In the genomic region with DNA sequence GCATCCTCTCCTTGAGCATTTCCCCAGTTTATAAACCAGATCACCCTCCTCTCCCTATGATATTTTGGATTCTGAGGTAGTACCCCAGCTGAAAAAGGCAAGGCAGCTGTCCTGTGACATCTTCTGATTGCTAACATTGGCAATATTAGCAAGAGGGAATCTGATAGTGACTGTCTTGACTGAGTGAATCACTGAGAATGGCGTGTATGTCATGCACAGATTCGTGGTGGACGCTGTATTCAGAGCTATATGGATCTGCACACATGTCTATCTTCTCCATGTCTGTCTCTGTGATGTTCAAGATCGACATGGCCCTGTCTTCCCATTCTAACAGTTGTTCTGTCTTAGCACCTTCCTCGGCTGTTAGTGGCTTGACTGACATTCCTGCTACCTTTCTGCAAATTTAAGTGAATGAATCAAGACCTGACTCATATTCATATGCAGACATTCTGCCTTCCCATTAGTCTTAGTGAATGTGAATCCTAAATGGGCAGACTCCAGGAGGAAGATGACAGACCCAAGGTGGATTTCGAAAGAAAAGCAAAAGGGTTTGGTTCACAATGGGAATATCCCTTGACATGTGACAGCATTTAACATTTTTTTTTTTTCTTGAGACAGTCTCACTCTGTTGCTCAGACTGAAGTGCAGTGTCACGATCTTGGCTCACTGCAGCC, we compare ENCODE assay signal across 18 cellular contexts.
DNase-seq lines count a peak whose midpoint lies in the region; ATAC-seq, FAIRE-seq and TF ChIP-seq lines count a peak whose summit lies in the region.
"Had no signal": no experiment of that assay in that cellular context is flagged by ENCODE, and none has a peak within 500 bp of the region (broad histone marks: within the 10 kb centered on the region; RNA-seq: fewer than 3 reads in every experiment).

No MANE protein-coding gene starts in this region.

- intact Hi-C loops in GM12878 (cut with micrococcal nuclease; ENCODE audit: unreplicated experiment) = no loop called here

- peaks cover 8% of the 10 kb centered on the region for H3K4me1 Mint-ChIP-seq in activated T-cell treated with anti-CD3 and anti-CD28 coated beads, Interleukin-2, amount 50 U/mL, for 72 hours (ENCODE audit: low read depth)

- TF ChIP-seq CTCF in GM12878 (IDR thresholded peaks at IDR 0.05 in 2 of 3, conservative IDR thresholded peaks at IDR 0.05 in 1 of 3; ENCODE audit: control insufficient read depth in 2 of 3, extremely low read depth in 1 of 3, insufficient read depth in 1 of 3, low read depth in 3 of 3, low read length in 3 of 3) (no peak), smooth muscle cell (IDR thresholded peaks at IDR 0.05; ENCODE audit: borderline replicate concordance, insufficient read depth, poor library complexity, severe bottlenecking) (no peak)

- no peak for DNase-seq in activated T-cell treated with anti-CD3 and anti-CD28 coated beads, Interleukin-2, amount 50 U/mL, for 72 hours
- no peak for DNase-seq in activated T-cell treated with anti-CD3 and anti-CD28 coated beads for 4 hours
- DNase-seq in Karpas-422 = no peak
- no peak for DNase-seq in GM12878 (ENCODE audit: low read depth, low spot score)
- no peak for DNase-seq in smooth muscle cell (lab: John Stamatoyannopoulos, UW; ENCODE audit: unreplicated experiment)
- DNase-seq in NCI-H2029 treated with DMSO at 0.1 percent for 48 hours (lab: John Stamatoyannopoulos, UW) = no peak
- DNase-seq in NCI-H446 treated with DMSO at 0.1 percent for 48 hours (lab: John Stamatoyannopoulos, UW) = no peak
- no peak for DNase-seq in NCI-H526 treated with DMSO at 0.1 percent for 48 hours (lab: John Stamatoyannopoulos, UW)
- DNase-seq: activated CD4-positive, CD25-positive, alpha-beta regulatory T cell; activated CD8-positive, alpha-beta memory T cell treated with anti-CD3 and anti-CD28 coated beads, Interleukin-2, amount 50 U/mL, for 4 hours; activated naive CD4-positive, alpha-beta T cell treated with anti-CD3 and anti-CD28 coated beads, Interleukin-2, amount 50 U/mL, for 16 hours; CD8-positive, alpha-beta T cell; DND-41; HCEC 1CT; NCI-H1092; NCI-H82 had no signal

- no peak overlapping the region for H3K27ac ChIP-seq in Karpas-422 (ENCODE audit: low read length)
- H3K27ac ChIP-seq in GM12878 (ENCODE audit: control insufficient read depth, insufficient read depth) = no peak overlapping the region
- peak overlapping the region; percentile 53 for H3K27ac ChIP-seq in smooth muscle cell (ENCODE audit: low read depth)
- H3K27ac ChIP-seq: right atrium auricular region had no signal

- no peak for TF ChIP-seq EP300 in GM12878 (IDR thresholded peaks at IDR 0.05; ENCODE audit: borderline replicate concordance in 1 of 2, control insufficient read depth in 1 of 2, low read depth in 2 of 2, low read length in 2 of 2)

- WGBS in GM12878 (ENCODE audit: insufficient coverage, insufficient replicate concordance, low lambda C conversion rate, missing lambda C conversion rate) = 20% methylated on average over 7 of the region's 7 CpGs
- WGBS in smooth muscle cell (ENCODE audit: low lambda C conversion rate) = 83% methylated on average over 7 of the region's 7 CpGs

- H3K27me3 Mint-ChIP-seq in activated T-cell treated with anti-CD3 and anti-CD28 coated beads, Interleukin-2, amount 50 U/mL, for 72 hours (ENCODE audit: low read depth) = peaks cover 5% of the 10 kb centered on the region

- H3K4me3 Mint-ChIP-seq in activated T-cell treated with anti-CD3 and anti-CD28 coated beads, Interleukin-2, amount 50 U/mL, for 72 hours = peak overlapping the region in 1 of 2 donors; percentile 70
- H3K4me3 Mint-ChIP-seq: CD8-positive, alpha-beta T cell had no signal

- peak overlapping the region; percentile 29 for H3K27ac Mint-ChIP-seq in activated T-cell treated with anti-CD3 and anti-CD28 coated beads, Interleukin-2, amount 50 U/mL, for 72 hours
- H3K27ac Mint-ChIP-seq: CD8-positive, alpha-beta T cell had no signal

- no peaks in the 10 kb centered on the region for H3K9me2 ChIP-seq in Karpas-422 (replicated peaks; ENCODE audit: insufficient read depth, low read length)

- no peaks in the 10 kb centered on the region for H3K9me3 Mint-ChIP-seq in activated T-cell treated with anti-CD3 and anti-CD28 coated beads, Interleukin-2, amount 50 U/mL, for 72 hours
- H3K9me3 Mint-ChIP-seq: CD8-positive, alpha-beta T cell had no signal

- no peak for TF ChIP-seq RAD21 in GM12878 (IDR thresholded peaks at IDR 0.05; ENCODE audit: insufficient read depth, low read depth, low read length)

- H3K4me1 ChIP-seq in Karpas-422 (ENCODE audit: low read length) = no peaks in the 10 kb centered on the region
- H3K4me1 ChIP-seq in GM12878 (ENCODE audit: control insufficient read depth, insufficient read depth, low read length) = peaks cover 6% of the 10 kb centered on the region
- H3K4me1 ChIP-seq in smooth muscle cell (ENCODE audit: low read depth) = peaks cover 10% of the 10 kb centered on the region

- H3K4me2 ChIP-seq in Karpas-422 (ENCODE audit: low read depth, low read length, poor library complexity, severe bottlenecking) (no peak overlapping the region), GM12878 (ENCODE audit: control insufficient read depth, insufficient read depth) (peak overlapping the region; percentile 22; the same call in 1 of the 2 replicates), smooth muscle cell (no peak overlapping the region)

- peak; percentile 39 for ATAC-seq in activated T-cell treated with anti-CD3 and anti-CD28 coated beads, Interleukin-2, amount 50 U/mL, for 72 hours (replicated peaks in 1 of 2)
- ATAC-seq in GM12878 = peak; percentile 44
- ATAC-seq: CD8-positive, alpha-beta T cell had no signal

- no peaks in the 10 kb centered on the region for H3F3A ChIP-seq in smooth muscle cell (ENCODE audit: low read depth)

- CTCF ChIA-PET in GM12878 (lab: Yijun Ruan, JAX) = interaction anchor here (0.6 kb wide), 1 partner anchor 190 kb away, joined by 3 read pairs; no protein-coding TSS in a partner anchor

- POLR2A ChIA-PET in GM12878 (lab: Charles Lee) = interaction anchor here (0.5 to 0.6 kb wide), 2 partner anchors 664 to 915 kb away, joined by 3 to 4 read pairs; no protein-coding TSS in a partner anchor

- in situ Hi-C loops in GM12878 (cut with MboI) = no loop called here

- no peaks in the 10 kb centered on the region for H3K79me2 ChIP-seq in Karpas-422 (ENCODE audit: low read length)
- no peaks in the 10 kb centered on the region for H3K79me2 ChIP-seq in GM12878 (ENCODE audit: control insufficient read depth, insufficient read depth, low read length)
- H3K79me2 ChIP-seq in smooth muscle cell (ENCODE audit: low read depth) = no peaks in the 10 kb centered on the region

- peak; percentile 7 for FAIRE-seq in GM12878 (lab: Jason Lieb, UNC)
- FAIRE-seq: islet of Langerhans had no signal

- H3K36me3 ChIP-seq in Karpas-422 (ENCODE audit: insufficient read depth, low read length) (no peaks in the 10 kb centered on the region), GM12878 (ENCODE audit: control insufficient read depth in 2 of 2, insufficient read depth in 2 of 2, low read length in 1 of 2) (no peaks in the 10 kb centered on the region), smooth muscle cell (ENCODE audit: low read depth) (no peaks in the 10 kb centered on the region)
- H3K36me3 ChIP-seq: right atrium auricular region had no signal

- BruUV-seq in GM12878 (replicated peaks; lab: Mats Ljungman, UMichigan) = no TSS peak

- H2AFZ ChIP-seq in Karpas-422 (ENCODE audit: low read length) = peak overlapping the region; percentile 9; the same call in 1 of the 2 replicates
- H2AFZ ChIP-seq in GM12878 (ENCODE audit: control insufficient read depth, low read depth, low read length) = peak overlapping the region; percentile 51
- no peak overlapping the region for H2AFZ ChIP-seq in smooth muscle cell (ENCODE audit: low read depth)

- SMC1A ChIA-PET in GM12878 (lab: Charles Lee; ENCODE audit: uncharacterized antibody, unreplicated experiment) = no interaction called here

- H3K36me3 Mint-ChIP-seq in activated T-cell treated with anti-CD3 and anti-CD28 coated beads, Interleukin-2, amount 50 U/mL, for 72 hours (ENCODE audit: insufficient read depth in 2 of 2) = no peaks in the 10 kb centered on the region
- H3K36me3 Mint-ChIP-seq: CD8-positive, alpha-beta T cell had no signal

- H4K20me1 ChIP-seq in Karpas-422 (ENCODE audit: insufficient read depth, low read depth, low read length) (no peaks in the 10 kb centered on the region), GM12878 (ENCODE audit: control insufficient read depth, insufficient read depth) (no peaks in the 10 kb centered on the region), smooth muscle cell (ENCODE audit: low read depth) (no peaks in the 10 kb centered on the region)

- no peaks in the 10 kb centered on the region for H3K9me3 ChIP-seq in Karpas-422 (ENCODE audit: low read length)
- no peaks in the 10 kb centered on the region for H3K9me3 ChIP-seq in GM12878 (replicated peaks; ENCODE audit: control insufficient read depth, insufficient read depth, low read length)
- H3K9me3 ChIP-seq in smooth muscle cell (replicated peaks; ENCODE audit: low read depth) = no peaks in the 10 kb centered on the region
- H3K9me3 ChIP-seq: right atrium auricular region had no signal

- H3K9ac ChIP-seq in Karpas-422 (ENCODE audit: low read length) (no peak overlapping the region), GM12878 (ENCODE audit: control insufficient read depth, insufficient read depth, low read length) (no peak overlapping the region), smooth muscle cell (ENCODE audit: low read depth) (no peak overlapping the region)

- RAD21 ChIA-PET in GM12878 (lab: Charles Lee; ENCODE audit: unreplicated experiment) = interaction anchor here (0.7 kb wide), 1 partner anchor 147 kb away, joined by 3 read pairs; no protein-coding TSS in a partner anchor

- H3K27me3 ChIP-seq in Karpas-422 (ENCODE audit: low read length) (no peaks in the 10 kb centered on the region), GM12878 (replicated peaks in 1 of 2; ENCODE audit: control insufficient read depth in 2 of 2, insufficient read depth in 2 of 2, low read length in 1 of 2) (no peaks in the 10 kb centered on the region), smooth muscle cell (ENCODE audit: low read depth) (no peaks in the 10 kb centered on the region)
- H3K27me3 ChIP-seq: right atrium auricular region had no signal

- TF ChIP-seq POLR2A in GM12878 (IDR thresholded peaks at IDR 0.05; ENCODE audit: low read depth, low read length) = no peak

- H3K4me3 ChIP-seq in Karpas-422 (ENCODE audit: low read length) (no peak overlapping the region), GM12878 (no peak overlapping the region), smooth muscle cell (no peak overlapping the region)
- H3K4me3 ChIP-seq: right atrium auricular region had no signal

TF ChIP-seq in GM12878, 131 proteins besides CTCF, POLR2A, EP300 and RAD21 (continues in another document):
- TF ChIP-seq SIX5 (IDR thresholded peaks at IDR 0.05; ENCODE audit: low read depth, low read length, severe bottlenecking) = no peak
- no peak for TF ChIP-seq TCF7 (IDR thresholded peaks at IDR 0.05; ENCODE audit: borderline replicate concordance)
